Comparison of ENCODE assay signal across 11 cellular contexts in genomic region chr18:58392336-58393000, GRCh38.
DNase-seq lines count a peak whose midpoint lies in the region; ATAC-seq and TF ChIP-seq lines count a peak whose summit lies in the region.
"Had no signal": no experiment of that assay in that cellular context is flagged by ENCODE, and none has a peak within 500 bp of the region (broad histone marks: within the 10 kb centered on the region; RNA-seq: fewer than 3 reads in every experiment).

No MANE protein-coding gene starts in this region.

- CTCF ChIA-PET in activated CD4-positive, alpha-beta T cell treated with anti-CD3 and anti-CD28 coated beads for 36 hours (lab: Charles Lee) = interaction anchor here (0.8 to 1.6 kb wide), 3 partner anchors 15 to 372 kb away, joined by 3 to 5 read pairs (median 5); no protein-coding TSS in a partner anchor

- H3K27ac ChIP-seq in muscle layer of duodenum (ENCODE audit: low read length) = peak overlapping the region; percentile 10
- H3K27ac ChIP-seq: cardiac muscle cell, neutrophil, testis had no signal

- POLR2A ChIA-PET in activated CD4-positive, alpha-beta T cell treated with anti-CD3 and anti-CD28 coated beads for 36 hours (lab: Charles Lee) = no interaction called here

- H3K9me3 ChIP-seq in muscle layer of duodenum (ENCODE audit: control insufficient read depth in 1 of 2, low read length in 2 of 2) = no peaks in the 10 kb centered on the region
- H3K9me3 ChIP-seq: neutrophil, testis had no signal

- peaks cover 0 to 11% of the 10 kb centered on the region in 2 donors for H3K36me3 ChIP-seq in muscle layer of duodenum (ENCODE audit: control insufficient read depth in 1 of 2, insufficient read depth in 2 of 2, low read length in 2 of 2)
- H3K36me3 ChIP-seq: neutrophil had no signal

- peaks cover 6% of the 10 kb centered on the region for H3K4me1 Mint-ChIP-seq in activated CD4-positive, alpha-beta T cell treated with anti-CD3 and anti-CD28 coated beads for 36 hours

- H3K4me3 ChIP-seq in muscle layer of duodenum (ENCODE audit: low read depth in 1 of 2, low read length in 2 of 2) = no peak overlapping the region
- H3K4me3 ChIP-seq: cardiac muscle cell, testis had no signal

- intact Hi-C loops in activated CD4-positive, alpha-beta T cell treated with anti-CD3 and anti-CD28 coated beads for 36 hours (cut with DNase I, micrococcal nuclease) = no loop called here

- no peaks in the 10 kb centered on the region for H3K27me3 Mint-ChIP-seq in activated CD4-positive, alpha-beta T cell treated with anti-CD3 and anti-CD28 coated beads for 36 hours

- H3K27ac Mint-ChIP-seq in activated CD4-positive, alpha-beta T cell treated with anti-CD3 and anti-CD28 coated beads for 36 hours = no peak overlapping the region

- peaks cover 12 to 25% of the 10 kb centered on the region in 2 donors for H3K4me1 ChIP-seq in muscle layer of duodenum (ENCODE audit: control insufficient read depth in 1 of 2, insufficient read depth in 2 of 2, low read length in 2 of 2)
- H3K4me1 ChIP-seq: testis had no signal

- no peaks in the 10 kb centered on the region for H3K36me3 Mint-ChIP-seq in activated CD4-positive, alpha-beta T cell treated with anti-CD3 and anti-CD28 coated beads for 36 hours (ENCODE audit: low read depth)

- ATAC-seq in GM21526 (IDR thresholded peaks at IDR 0.05; ENCODE audit: low FRiP score, unreplicated experiment) = no peak
- ATAC-seq in activated CD4-positive, alpha-beta T cell treated with anti-CD3 and anti-CD28 coated beads for 36 hours = no peak

- TF ChIP-seq POLR2A in erythroblast (IDR thresholded peaks at IDR 0.05; ENCODE audit: low read length) = no peak

- no peak overlapping the region for H3K4me3 Mint-ChIP-seq in activated CD4-positive, alpha-beta T cell treated with anti-CD3 and anti-CD28 coated beads for 36 hours

- no peaks in the 10 kb centered on the region for H3K9me3 Mint-ChIP-seq in activated CD4-positive, alpha-beta T cell treated with anti-CD3 and anti-CD28 coated beads for 36 hours (ENCODE audit: low read depth)

- no peaks in the 10 kb centered on the region for H3K27me3 ChIP-seq in muscle layer of duodenum (ENCODE audit: low read depth, low read length)
- H3K27me3 ChIP-seq: cardiac muscle cell, neutrophil, testis had no signal

- DNase-seq in AG08396 (ENCODE audit: low spot score) = peak; percentile 20
- peak; percentile 33 for DNase-seq in RPMI8226
- DNase-seq in fibroblast of peridontal ligament (ENCODE audit: extremely low read depth) = peak; percentile 9
- DNase-seq in erythroblast (lab: John Stamatoyannopoulos, UW) = no peak
- DNase-seq in NCI-H2227 treated with DMSO at 0.1 percent for 48 hours (lab: John Stamatoyannopoulos, UW) = no peak
- DNase-seq in activated CD4-positive, alpha-beta T cell treated with anti-CD3 and anti-CD28 coated beads for 36 hours = no peak
- DNase-seq: testis had no signal

Comparison
In these comparisons a context has a peak if more than half of its experiments do, and no peak if none do; other contexts are left out.
1. DNase-seq: peak in AG08396 (single experiment), RPMI8226 (single experiment) and fibroblast of peridontal ligament (single experiment); none in erythroblast (0 of 2), NCI-H2227 treated with DMSO at 0.1 percent for 48 hours (single experiment) and activated CD4-positive, alpha-beta T cell treated with anti-CD3 and anti-CD28 coated beads for 36 hours (single experiment).